Comparison of ENCODE assay signal across 16 cellular contexts in genomic region chr11:101567086-101567485, GRCh38. TPM values are rescaled to one million over a fixed set of nuclear protein-coding genes. Genes with fewer than 3 reads are reported as not detected.
DNase-seq lines count a peak whose midpoint lies in the region; ATAC-seq and TF ChIP-seq lines count a peak whose summit lies in the region.
"Had no signal": no experiment of that assay in that cellular context is flagged by ENCODE, and none has a peak within 500 bp of the region (broad histone marks: within the 10 kb centered on the region; RNA-seq: fewer than 3 reads in every experiment).

No MANE protein-coding gene starts in this region.

- H3K27ac Mint-ChIP-seq in WTC11 = no peak overlapping the region
- H3K27ac Mint-ChIP-seq: CD8-positive, alpha-beta memory T cell; IgD-negative memory B cell had no signal

- no peak for TF ChIP-seq CTCF in WTC11 (IDR thresholded peaks at IDR 0.05)
- no peak for TF ChIP-seq CTCF in testis (IDR thresholded peaks at IDR 0.05)
- TF ChIP-seq CTCF in omental fat pad (IDR thresholded peaks at IDR 0.05) = no peak

- no peaks in the 10 kb centered on the region for H3K27me3 Mint-ChIP-seq in WTC11 (ENCODE audit: low read depth)
- H3K27me3 Mint-ChIP-seq: IgD-negative memory B cell had no signal

- H3K9ac ChIP-seq in HUES6 (ENCODE audit: low read length) (peak overlapping the region; percentile 19), iPS-20b (ENCODE audit: low read depth, low read length) (peak overlapping the region; percentile 48; the same call in 1 of the 2 replicates)
- H3K9ac ChIP-seq: BLaER1 had no signal

- POLR2A ChIA-PET in WTC11 (lab: Charles Lee) = no interaction called here

- H3K4me1 ChIP-seq in HUES6 (ENCODE audit: control insufficient read depth, insufficient read depth, low read length) (peaks cover 13% of the 10 kb centered on the region), iPS-20b (ENCODE audit: insufficient read depth, low read length) (peaks cover 4% of the 10 kb centered on the region), testis (no peaks in the 10 kb centered on the region)
- H3K4me1 ChIP-seq: BLaER1 had no signal

- DNase-seq in WTC11 (ENCODE audit: low spot score) = peak; percentile 75
- peak; percentile 18 for DNase-seq in testis
- no peak for DNase-seq in omental fat pad (ENCODE audit: low spot score)
- no peak for DNase-seq in ureter (ENCODE audit: low spot score)
- no peak for DNase-seq in cerebellum (ENCODE audit: low spot score)
- DNase-seq: CD8-positive, alpha-beta memory T cell; DND-41; NCI-H1417 treated with DMSO at 0.1 percent for 48 hours; NCI-H2081; NCI-H2227 treated with DMSO at 0.1 percent for 48 hours; NCI-H526; SHP77 had no signal

- 0 to 66% methylated on average over 1 to 5 of the region's 5 CpGs for WGBS in testis, 2 donors

- H3K27ac ChIP-seq in HUES6 (ENCODE audit: low read depth, low read length) (no peak overlapping the region), iPS-20b (ENCODE audit: low read length) (no peak overlapping the region), testis (no peak overlapping the region)
- H3K27ac ChIP-seq: BLaER1 had no signal

- H3K27me3 ChIP-seq in HUES6 (ENCODE audit: control insufficient read depth, insufficient read depth, low read length) (no peaks in the 10 kb centered on the region), iPS-20b (ENCODE audit: insufficient read depth, low read length) (no peaks in the 10 kb centered on the region), testis (no peaks in the 10 kb centered on the region)
- H3K27me3 ChIP-seq: BLaER1 had no signal

- peak; percentile 99 for ATAC-seq in WTC11
- no peak for ATAC-seq in omental fat pad (ENCODE audit: low FRiP score)

- H3K4me3 Mint-ChIP-seq in WTC11 = peak overlapping the region; percentile 32
- H3K4me3 Mint-ChIP-seq: CD8-positive, alpha-beta memory T cell; IgD-negative memory B cell had no signal

- H3K9me3 Mint-ChIP-seq in WTC11 = peaks cover 11% of the 10 kb centered on the region

- CTCF ChIA-PET in WTC11 (lab: Charles Lee) = interaction anchor here (0.8 to 1.3 kb wide), 2 partner anchors 18 to 231 kb away, joined by 3 to 4 read pairs; no protein-coding TSS in a partner anchor

- intact Hi-C loops in testis (cut with DNase I; ENCODE audit: low total_unique reads) = no loop called here

- TF ChIP-seq POLR2A in testis (IDR thresholded peaks at IDR 0.05) = no peak

- peaks cover 12% of the 10 kb centered on the region for H3K4me1 Mint-ChIP-seq in WTC11
- H3K4me1 Mint-ChIP-seq: CD8-positive, alpha-beta memory T cell had no signal

- no peaks in the 10 kb centered on the region for H3K36me3 ChIP-seq in HUES6 (ENCODE audit: control insufficient read depth, insufficient read depth, low read length)
- no peaks in the 10 kb centered on the region for H3K36me3 ChIP-seq in iPS-20b (ENCODE audit: insufficient read depth, low read depth, low read length)
- H3K36me3 ChIP-seq in testis (ENCODE audit: low read depth, missing control alignments) = no peaks in the 10 kb centered on the region
- H3K36me3 ChIP-seq: BLaER1 had no signal

- H3K9me3 ChIP-seq in HUES6 (ENCODE audit: control insufficient read depth, insufficient read depth, low read depth, low read length) (no peaks in the 10 kb centered on the region), iPS-20b (ENCODE audit: insufficient read depth, low read depth, low read length) (no peaks in the 10 kb centered on the region), testis (no peaks in the 10 kb centered on the region)
- H3K9me3 ChIP-seq: BLaER1 had no signal

- no peaks in the 10 kb centered on the region for H3K36me3 Mint-ChIP-seq in WTC11
- H3K36me3 Mint-ChIP-seq: CD8-positive, alpha-beta memory T cell; IgD-negative memory B cell had no signal

- H3K4me3 ChIP-seq in HUES6 (ENCODE audit: low read depth, low read length) (peak overlapping the region; percentile 40), iPS-20b (ENCODE audit: low read length) (peak overlapping the region; percentile 40; the same call in 1 of the 2 replicates), testis (no peak overlapping the region)
- H3K4me3 ChIP-seq: BLaER1 had no signal

TF ChIP-seq in WTC11, 78 proteins besides CTCF, POLR2A, EP300 and RAD21 (continues in another document):
- TF ChIP-seq ETV6 (CRISPR knock-in tag; IDR thresholded peaks at IDR 0.05) (no peak), SP1 (CRISPR knock-in tag; conservative IDR thresholded peaks at IDR 0.05) (no peak), SMAD3 (CRISPR knock-in tag; IDR thresholded peaks at IDR 0.05; ENCODE audit: borderline replicate concordance) (no peak), JAZF1 (CRISPR knock-in tag; IDR thresholded peaks at IDR 0.05) (no peak), GTF2I (CRISPR knock-in tag; conservative IDR thresholded peaks at IDR 0.05) (no peak), ZNF232 (CRISPR knock-in tag; IDR thresholded peaks at IDR 0.05) (no peak)
- TF ChIP-seq, protein P1, sequence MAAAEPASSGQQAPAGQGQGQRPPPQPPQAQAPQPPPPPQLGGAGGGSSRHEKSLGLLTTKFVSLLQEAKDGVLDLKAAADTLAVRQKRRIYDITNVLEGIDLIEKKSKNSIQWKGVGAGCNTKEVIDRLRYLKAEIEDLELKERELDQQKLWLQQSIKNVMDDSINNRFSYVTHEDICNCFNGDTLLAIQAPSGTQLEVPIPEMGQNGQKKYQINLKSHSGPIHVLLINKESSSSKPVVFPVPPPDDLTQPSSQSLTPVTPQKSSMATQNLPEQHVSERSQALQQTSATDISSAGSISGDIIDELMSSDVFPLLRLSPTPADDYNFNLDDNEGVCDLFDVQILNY (CRISPR knock-in tag; IDR thresholded peaks at IDR 0.05) = no peak
- TF ChIP-seq, protein P2, sequence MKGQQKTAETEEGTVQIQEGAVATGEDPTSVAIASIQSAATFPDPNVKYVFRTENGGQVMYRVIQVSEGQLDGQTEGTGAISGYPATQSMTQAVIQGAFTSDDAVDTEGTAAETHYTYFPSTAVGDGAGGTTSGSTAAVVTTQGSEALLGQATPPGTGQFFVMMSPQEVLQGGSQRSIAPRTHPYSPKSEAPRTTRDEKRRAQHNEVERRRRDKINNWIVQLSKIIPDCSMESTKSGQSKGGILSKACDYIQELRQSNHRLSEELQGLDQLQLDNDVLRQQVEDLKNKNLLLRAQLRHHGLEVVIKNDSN (CRISPR knock-in tag; IDR thresholded peaks at IDR 0.05) = no peak
- TF ChIP-seq, protein P3, sequence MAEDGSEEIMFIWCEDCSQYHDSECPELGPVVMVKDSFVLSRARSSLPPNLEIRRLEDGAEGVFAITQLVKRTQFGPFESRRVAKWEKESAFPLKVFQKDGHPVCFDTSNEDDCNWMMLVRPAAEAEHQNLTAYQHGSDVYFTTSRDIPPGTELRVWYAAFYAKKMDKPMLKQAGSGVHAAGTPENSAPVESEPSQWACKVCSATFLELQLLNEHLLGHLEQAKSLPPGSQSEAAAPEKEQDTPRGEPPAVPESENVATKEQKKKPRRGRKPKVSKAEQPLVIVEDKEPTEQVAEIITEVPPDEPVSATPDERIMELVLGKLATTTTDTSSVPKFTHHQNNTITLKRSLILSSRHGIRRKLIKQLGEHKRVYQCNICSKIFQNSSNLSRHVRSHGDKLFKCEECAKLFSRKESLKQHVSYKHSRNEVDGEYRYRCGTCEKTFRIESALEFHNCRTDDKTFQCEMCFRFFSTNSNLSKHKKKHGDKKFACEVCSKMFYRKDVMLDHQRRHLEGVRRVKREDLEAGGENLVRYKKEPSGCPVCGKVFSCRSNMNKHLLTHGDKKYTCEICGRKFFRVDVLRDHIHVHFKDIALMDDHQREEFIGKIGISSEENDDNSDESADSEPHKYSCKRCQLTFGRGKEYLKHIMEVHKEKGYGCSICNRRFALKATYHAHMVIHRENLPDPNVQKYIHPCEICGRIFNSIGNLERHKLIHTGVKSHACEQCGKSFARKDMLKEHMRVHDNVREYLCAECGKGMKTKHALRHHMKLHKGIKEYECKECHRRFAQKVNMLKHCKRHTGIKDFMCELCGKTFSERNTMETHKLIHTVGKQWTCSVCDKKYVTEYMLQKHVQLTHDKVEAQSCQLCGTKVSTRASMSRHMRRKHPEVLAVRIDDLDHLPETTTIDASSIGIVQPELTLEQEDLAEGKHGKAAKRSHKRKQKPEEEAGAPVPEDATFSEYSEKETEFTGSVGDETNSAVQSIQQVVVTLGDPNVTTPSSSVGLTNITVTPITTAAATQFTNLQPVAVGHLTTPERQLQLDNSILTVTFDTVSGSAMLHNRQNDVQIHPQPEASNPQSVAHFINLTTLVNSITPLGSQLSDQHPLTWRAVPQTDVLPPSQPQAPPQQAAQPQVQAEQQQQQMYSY (CRISPR knock-in tag; IDR thresholded peaks at IDR 0.05) = no peak
- TF ChIP-seq, protein P4, sequence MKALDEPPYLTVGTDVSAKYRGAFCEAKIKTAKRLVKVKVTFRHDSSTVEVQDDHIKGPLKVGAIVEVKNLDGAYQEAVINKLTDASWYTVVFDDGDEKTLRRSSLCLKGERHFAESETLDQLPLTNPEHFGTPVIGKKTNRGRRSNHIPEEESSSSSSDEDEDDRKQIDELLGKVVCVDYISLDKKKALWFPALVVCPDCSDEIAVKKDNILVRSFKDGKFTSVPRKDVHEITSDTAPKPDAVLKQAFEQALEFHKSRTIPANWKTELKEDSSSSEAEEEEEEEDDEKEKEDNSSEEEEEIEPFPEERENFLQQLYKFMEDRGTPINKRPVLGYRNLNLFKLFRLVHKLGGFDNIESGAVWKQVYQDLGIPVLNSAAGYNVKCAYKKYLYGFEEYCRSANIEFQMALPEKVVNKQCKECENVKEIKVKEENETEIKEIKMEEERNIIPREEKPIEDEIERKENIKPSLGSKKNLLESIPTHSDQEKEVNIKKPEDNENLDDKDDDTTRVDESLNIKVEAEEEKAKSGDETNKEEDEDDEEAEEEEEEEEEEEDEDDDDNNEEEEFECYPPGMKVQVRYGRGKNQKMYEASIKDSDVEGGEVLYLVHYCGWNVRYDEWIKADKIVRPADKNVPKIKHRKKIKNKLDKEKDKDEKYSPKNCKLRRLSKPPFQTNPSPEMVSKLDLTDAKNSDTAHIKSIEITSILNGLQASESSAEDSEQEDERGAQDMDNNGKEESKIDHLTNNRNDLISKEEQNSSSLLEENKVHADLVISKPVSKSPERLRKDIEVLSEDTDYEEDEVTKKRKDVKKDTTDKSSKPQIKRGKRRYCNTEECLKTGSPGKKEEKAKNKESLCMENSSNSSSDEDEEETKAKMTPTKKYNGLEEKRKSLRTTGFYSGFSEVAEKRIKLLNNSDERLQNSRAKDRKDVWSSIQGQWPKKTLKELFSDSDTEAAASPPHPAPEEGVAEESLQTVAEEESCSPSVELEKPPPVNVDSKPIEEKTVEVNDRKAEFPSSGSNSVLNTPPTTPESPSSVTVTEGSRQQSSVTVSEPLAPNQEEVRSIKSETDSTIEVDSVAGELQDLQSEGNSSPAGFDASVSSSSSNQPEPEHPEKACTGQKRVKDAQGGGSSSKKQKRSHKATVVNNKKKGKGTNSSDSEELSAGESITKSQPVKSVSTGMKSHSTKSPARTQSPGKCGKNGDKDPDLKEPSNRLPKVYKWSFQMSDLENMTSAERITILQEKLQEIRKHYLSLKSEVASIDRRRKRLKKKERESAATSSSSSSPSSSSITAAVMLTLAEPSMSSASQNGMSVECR (CRISPR knock-in tag; IDR thresholded peaks at IDR 0.05; ENCODE audit: borderline replicate concordance) = no peak

RNA-seq across cellular contexts. Expression of gene TRPC6, which starts 16.7 kb away (rescaled TPM):
- total RNA-seq in WTC11 (2021) (0.23 to 1.3 TPM (median 0.46 TPM) in 3 replicates), testis (1 to 10 TPM; 3.7 to 4.1 TPM), omental fat pad (10 to 100 TPM in 1 of 4 donors, 1 to 10 TPM in 3; 1.9 to 14.0 (median 3.9) TPM), ureter (5.8 TPM), cerebellum (5.4 TPM)
- 1.4 TPM for polyA plus RNA-seq in testis (ENCODE audit: insufficient read depth, low read depth, low replicate concordance)
- total RNA-seq: CD8-positive, alpha-beta memory T cell had no signal
- polyA plus RNA-seq: CD8-positive, alpha-beta memory T cell; IgD-negative memory B cell had no signal

Comparison
In these comparisons a context has a peak if more than half of its experiments do, and no peak if none do; other contexts are left out.
1. H3K4me3 ChIP-seq: peak in HUES6 (single experiment) and iPS-20b (single experiment); none in testis (0 of 2).
2. DNase-seq: peak in WTC11 (single experiment) and testis (single experiment); none in omental fat pad (single experiment), ureter (single experiment) and cerebellum (single experiment).